Comparison of ENCODE assay signal across 1 cellular context in the genomic region with DNA sequence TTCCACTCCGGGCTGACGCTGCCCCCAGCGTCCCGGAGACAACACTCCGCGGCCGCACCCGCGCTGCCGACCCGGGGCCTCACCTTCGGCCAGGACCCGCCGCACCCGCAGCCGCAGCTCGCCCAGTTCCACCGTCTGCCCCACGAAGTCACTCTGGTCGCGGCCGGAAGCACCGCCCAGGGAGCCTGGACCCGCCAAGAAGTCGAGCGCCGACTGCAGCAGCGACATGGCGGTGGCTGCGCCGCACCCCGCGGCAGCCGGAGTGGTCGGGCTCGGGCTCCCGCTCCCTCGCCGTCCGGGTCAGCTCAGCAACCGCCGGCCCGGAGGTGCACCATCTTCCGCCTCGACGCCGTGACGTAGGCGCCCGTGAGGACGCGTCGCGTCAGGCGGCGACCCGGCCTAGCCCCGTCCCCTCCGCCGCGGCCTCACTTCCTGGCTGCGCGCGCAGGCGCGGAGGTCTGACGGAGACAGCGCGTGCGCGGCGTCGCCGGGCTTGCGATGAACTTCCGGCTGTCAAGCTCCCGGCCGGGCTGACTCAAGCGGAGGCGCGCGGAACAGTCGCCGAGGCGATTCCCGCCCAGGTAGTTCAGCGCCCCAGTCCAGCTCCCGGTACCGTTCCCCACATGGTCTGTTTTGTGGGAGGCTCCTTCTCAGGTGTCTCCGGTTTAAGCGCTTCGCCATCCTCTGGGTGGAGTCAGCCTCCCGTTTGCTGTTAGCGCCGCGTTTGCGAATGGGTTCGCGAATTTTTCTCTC.
TF ChIP-seq lines count a peak whose summit lies in the region.

A gene (minus strand): TSS at position 357 of the 753 bp plus-strand sequence. CDS start 129 bp downstream, at position 228.
A gene with protein sequence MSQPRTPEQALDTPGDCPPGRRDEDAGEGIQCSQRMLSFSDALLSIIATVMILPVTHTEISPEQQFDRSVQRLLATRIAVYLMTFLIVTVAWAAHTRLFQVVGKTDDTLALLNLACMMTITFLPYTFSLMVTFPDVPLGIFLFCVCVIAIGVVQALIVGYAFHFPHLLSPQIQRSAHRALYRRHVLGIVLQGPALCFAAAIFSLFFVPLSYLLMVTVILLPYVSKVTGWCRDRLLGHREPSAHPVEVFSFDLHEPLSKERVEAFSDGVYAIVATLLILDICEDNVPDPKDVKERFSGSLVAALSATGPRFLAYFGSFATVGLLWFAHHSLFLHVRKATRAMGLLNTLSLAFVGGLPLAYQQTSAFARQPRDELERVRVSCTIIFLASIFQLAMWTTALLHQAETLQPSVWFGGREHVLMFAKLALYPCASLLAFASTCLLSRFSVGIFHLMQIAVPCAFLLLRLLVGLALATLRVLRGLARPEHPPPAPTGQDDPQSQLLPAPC (plus strand): TSS at position 501 of the 753 bp plus-strand sequence. CDS start 15,280 bp downstream, outside the sequence.

TF ChIP-seq in K562, 482 proteins besides CTCF, POLR2A, EP300 and RAD21 (continued from another document and continues in another):
- TF ChIP-seq, protein P1, sequence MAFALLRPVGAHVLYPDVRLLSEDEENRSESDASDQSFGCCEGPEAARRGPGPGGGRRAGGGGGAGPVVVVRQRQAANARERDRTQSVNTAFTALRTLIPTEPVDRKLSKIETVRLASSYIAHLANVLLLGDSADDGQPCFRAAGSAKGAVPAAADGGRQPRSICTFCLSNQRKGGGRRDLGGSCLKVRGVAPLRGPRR (CRISPR knock-in tag; IDR thresholded peaks at IDR 0.05): no peak
- TF ChIP-seq ETV1 (tag; conservative IDR thresholded peaks at IDR 0.05; ENCODE audit: low read depth) (peak; percentile 15; the same call in 1 of the 2 replicates), SMARCC2 (IDR thresholded peaks at IDR 0.05; ENCODE audit: low read depth) (no peak), SIN3B (IDR thresholded peaks at IDR 0.05; ENCODE audit: low read depth) (peak; percentile 84), MED1 (CRISPR knock-in tag; IDR thresholded peaks at IDR 0.05; ENCODE audit: borderline replicate concordance) (no peak), ZNF785 (CRISPR knock-in tag; IDR thresholded peaks at IDR 0.05) (no peak), NR2F6 (CRISPR knock-in tag; IDR thresholded peaks at IDR 0.05) (no peak), ZNF354B (CRISPR knock-in tag; IDR thresholded peaks at IDR 0.05) (no peak), HOXB6 (CRISPR knock-in tag; IDR thresholded peaks at IDR 0.05; ENCODE audit: borderline replicate concordance) (no peak), CBX5 (IDR thresholded peaks at IDR 0.05; ENCODE audit: borderline replicate concordance, low read depth) (no peak), XRCC3 (IDR thresholded peaks at IDR 0.05) (no peak), SP1 (CRISPR knock-in tag; IDR thresholded peaks at IDR 0.05) (peak; percentile 57), BHLHE40 (IDR thresholded peaks at IDR 0.05; ENCODE audit: low read length) (peak; percentile 86), ARNT (IDR thresholded peaks at IDR 0.05) (no peak), BDP1 (IDR thresholded peaks at IDR 0.05; ENCODE audit: insufficient read depth, insufficient read length) (no peak), PPARD (CRISPR knock-in tag; IDR thresholded peaks at IDR 0.05) (no peak), GABPB2 (CRISPR knock-in tag; conservative IDR thresholded peaks at IDR 0.05) (no peak), FOXA3 (CRISPR knock-in tag; conservative IDR thresholded peaks at IDR 0.05 in 1 of 2, IDR thresholded peaks at IDR 0.05 in 1 of 2) (no peak), MAFF (IDR thresholded peaks at IDR 0.05; ENCODE audit: low read length) (no peak), ZSCAN32 (CRISPR knock-in tag; IDR thresholded peaks at IDR 0.05) (no peak)
- TF ChIP-seq, protein P2, sequence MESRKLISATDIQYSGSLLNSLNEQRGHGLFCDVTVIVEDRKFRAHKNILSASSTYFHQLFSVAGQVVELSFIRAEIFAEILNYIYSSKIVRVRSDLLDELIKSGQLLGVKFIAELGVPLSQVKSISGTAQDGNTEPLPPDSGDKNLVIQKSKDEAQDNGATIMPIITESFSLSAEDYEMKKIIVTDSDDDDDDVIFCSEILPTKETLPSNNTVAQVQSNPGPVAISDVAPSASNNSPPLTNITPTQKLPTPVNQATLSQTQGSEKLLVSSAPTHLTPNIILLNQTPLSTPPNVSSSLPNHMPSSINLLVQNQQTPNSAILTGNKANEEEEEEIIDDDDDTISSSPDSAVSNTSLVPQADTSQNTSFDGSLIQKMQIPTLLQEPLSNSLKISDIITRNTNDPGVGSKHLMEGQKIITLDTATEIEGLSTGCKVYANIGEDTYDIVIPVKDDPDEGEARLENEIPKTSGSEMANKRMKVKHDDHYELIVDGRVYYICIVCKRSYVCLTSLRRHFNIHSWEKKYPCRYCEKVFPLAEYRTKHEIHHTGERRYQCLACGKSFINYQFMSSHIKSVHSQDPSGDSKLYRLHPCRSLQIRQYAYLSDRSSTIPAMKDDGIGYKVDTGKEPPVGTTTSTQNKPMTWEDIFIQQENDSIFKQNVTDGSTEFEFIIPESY (CRISPR knock-in tag; IDR thresholded peaks at IDR 0.05): peak; percentile 19; the same call in 1 of the 2 replicates
- TF ChIP-seq, protein P3, sequence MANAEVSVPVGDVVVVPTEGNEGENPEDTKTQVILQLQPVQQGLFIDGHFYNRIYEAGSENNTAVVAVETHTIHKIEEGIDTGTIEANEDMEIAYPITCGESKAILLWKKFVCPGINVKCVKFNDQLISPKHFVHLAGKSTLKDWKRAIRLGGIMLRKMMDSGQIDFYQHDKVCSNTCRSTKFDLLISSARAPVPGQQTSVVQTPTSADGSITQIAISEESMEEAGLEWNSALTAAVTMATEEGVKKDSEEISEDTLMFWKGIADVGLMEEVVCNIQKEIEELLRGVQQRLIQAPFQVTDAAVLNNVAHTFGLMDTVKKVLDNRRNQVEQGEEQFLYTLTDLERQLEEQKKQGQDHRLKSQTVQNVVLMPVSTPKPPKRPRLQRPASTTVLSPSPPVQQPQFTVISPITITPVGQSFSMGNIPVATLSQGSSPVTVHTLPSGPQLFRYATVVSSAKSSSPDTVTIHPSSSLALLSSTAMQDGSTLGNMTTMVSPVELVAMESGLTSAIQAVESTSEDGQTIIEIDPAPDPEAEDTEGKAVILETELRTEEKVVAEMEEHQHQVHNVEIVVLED (CRISPR knock-in tag; IDR thresholded peaks at IDR 0.05): peak; percentile 97
- TF ChIP-seq, protein P4, sequence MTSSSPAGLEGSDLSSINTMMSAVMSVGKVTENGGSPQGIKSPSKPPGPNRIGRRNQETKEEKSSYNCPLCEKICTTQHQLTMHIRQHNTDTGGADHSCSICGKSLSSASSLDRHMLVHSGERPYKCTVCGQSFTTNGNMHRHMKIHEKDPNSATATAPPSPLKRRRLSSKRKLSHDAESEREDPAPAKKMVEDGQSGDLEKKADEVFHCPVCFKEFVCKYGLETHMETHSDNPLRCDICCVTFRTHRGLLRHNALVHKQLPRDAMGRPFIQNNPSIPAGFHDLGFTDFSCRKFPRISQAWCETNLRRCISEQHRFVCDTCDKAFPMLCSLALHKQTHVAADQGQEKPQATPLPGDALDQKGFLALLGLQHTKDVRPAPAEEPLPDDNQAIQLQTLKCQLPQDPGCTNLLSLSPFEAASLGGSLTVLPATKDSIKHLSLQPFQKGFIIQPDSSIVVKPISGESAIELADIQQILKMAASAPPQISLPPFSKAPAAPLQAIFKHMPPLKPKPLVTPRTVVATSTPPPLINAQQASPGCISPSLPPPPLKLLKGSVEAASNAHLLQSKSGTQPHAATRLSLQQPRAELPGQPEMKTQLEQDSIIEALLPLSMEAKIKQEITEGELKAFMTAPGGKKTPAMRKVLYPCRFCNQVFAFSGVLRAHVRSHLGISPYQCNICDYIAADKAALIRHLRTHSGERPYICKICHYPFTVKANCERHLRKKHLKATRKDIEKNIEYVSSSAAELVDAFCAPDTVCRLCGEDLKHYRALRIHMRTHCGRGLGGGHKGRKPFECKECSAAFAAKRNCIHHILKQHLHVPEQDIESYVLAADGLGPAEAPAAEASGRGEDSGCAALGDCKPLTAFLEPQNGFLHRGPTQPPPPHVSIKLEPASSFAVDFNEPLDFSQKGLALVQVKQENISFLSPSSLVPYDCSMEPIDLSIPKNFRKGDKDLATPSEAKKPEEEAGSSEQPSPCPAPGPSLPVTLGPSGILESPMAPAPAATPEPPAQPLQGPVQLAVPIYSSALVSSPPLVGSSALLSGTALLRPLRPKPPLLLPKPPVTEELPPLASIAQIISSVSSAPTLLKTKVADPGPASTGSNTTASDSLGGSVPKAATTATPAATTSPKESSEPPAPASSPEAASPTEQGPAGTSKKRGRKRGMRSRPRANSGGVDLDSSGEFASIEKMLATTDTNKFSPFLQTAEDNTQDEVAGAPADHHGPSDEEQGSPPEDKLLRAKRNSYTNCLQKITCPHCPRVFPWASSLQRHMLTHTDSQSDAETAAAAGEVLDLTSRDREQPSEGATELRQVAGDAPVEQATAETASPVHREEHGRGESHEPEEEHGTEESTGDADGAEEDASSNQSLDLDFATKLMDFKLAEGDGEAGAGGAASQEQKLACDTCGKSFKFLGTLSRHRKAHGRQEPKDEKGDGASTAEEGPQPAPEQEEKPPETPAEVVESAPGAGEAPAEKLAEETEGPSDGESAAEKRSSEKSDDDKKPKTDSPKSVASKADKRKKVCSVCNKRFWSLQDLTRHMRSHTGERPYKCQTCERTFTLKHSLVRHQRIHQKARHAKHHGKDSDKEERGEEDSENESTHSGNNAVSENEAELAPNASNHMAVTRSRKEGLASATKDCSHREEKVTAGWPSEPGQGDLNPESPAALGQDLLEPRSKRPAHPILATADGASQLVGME (CRISPR knock-in tag; IDR thresholded peaks at IDR 0.05): no peak
- TF ChIP-seq, protein P5, sequence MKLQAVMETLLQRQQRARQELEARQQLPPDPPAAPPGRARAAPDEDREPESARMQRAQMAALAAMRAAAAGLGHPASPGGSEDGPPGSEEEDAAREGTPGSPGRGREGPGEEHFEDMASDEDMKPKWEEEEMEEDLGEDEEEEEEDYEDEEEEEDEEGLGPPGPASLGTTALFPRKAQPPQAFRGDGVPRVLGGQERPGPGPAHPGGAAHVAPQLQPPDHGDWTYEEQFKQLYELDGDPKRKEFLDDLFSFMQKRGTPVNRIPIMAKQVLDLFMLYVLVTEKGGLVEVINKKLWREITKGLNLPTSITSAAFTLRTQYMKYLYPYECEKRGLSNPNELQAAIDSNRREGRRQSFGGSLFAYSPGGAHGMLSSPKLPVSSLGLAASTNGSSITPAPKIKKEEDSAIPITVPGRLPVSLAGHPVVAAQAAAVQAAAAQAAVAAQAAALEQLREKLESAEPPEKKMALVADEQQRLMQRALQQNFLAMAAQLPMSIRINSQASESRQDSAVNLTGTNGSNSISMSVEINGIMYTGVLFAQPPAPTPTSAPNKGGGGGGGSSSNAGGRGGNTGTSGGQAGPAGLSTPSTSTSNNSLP (IDR thresholded peaks at IDR 0.05; ENCODE audit: borderline replicate concordance, low read depth, low read length): no peak
- TF ChIP-seq, protein P6, sequence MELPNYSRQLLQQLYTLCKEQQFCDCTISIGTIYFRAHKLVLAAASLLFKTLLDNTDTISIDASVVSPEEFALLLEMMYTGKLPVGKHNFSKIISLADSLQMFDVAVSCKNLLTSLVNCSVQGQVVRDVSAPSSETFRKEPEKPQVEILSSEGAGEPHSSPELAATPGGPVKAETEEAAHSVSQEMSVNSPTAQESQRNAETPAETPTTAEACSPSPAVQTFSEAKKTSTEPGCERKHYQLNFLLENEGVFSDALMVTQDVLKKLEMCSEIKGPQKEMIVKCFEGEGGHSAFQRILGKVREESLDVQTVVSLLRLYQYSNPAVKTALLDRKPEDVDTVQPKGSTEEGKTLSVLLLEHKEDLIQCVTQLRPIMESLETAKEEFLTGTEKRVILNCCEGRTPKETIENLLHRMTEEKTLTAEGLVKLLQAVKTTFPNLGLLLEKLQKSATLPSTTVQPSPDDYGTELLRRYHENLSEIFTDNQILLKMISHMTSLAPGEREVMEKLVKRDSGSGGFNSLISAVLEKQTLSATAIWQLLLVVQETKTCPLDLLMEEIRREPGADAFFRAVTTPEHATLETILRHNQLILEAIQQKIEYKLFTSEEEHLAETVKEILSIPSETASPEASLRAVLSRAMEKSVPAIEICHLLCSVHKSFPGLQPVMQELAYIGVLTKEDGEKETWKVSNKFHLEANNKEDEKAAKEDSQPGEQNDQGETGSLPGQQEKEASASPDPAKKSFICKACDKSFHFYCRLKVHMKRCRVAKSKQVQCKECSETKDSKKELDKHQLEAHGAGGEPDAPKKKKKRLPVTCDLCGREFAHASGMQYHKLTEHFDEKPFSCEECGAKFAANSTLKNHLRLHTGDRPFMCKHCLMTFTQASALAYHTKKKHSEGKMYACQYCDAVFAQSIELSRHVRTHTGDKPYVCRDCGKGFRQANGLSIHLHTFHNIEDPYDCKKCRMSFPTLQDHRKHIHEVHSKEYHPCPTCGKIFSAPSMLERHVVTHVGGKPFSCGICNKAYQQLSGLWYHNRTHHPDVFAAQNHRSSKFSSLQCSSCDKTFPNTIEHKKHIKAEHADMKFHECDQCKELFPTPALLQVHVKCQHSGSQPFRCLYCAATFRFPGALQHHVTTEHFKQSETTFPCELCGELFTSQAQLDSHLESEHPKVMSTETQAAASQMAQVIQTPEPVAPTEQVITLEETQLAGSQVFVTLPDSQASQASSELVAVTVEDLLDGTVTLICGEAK (IDR thresholded peaks at IDR 0.05): peak; percentile 91
- TF ChIP-seq, protein P6 (CRISPR knock-in tag; IDR thresholded peaks at IDR 0.05): 0 out of 2 replicates have a peak, but pooled peaks have one; percentile 33
